In genomic region chr20:51398552-51398951, GRCh38 we compare ENCODE assay signal across 23 cellular contexts.
A peak's percentile ranks its signal among the peaks of the same experiment; 100 is the strongest.
DNase-seq lines count a peak whose midpoint lies in the region; ATAC-seq, FAIRE-seq and TF ChIP-seq lines count a peak whose summit lies in the region.
"Had no signal": no experiment of that assay in that cellular context is flagged by ENCODE, and none has a peak within 500 bp of the region (broad histone marks: within the 10 kb centered on the region; RNA-seq: fewer than 3 reads in every experiment).

No MANE protein-coding gene starts in this region.

- H3K27me3 ChIP-seq in K562 (ENCODE audit: control insufficient read depth in 2 of 2, insufficient read depth in 2 of 2, low read length in 2 of 2) = no peaks in the 10 kb centered on the region
- H3K27me3 ChIP-seq: body of pancreas, heart right ventricle, left lung, stomach, transverse colon had no signal

- TF ChIP-seq POLR2A in K562 (conservative IDR thresholded peaks at IDR 0.05) = no peak

- POLR2A ChIA-PET in T-cell (lab: Charles Lee) (interaction anchor here in 1 of 2 donors (0.7 kb wide), 1 partner anchor 145 kb away, joined by 4 read pairs; no protein-coding TSS in a partner anchor), K562 (lab: Yijun Ruan, JAX) (interaction anchor here (0.6 to 1.1 kb wide), 2 partner anchors 17 to 167 kb away, joined by 3 to 4 read pairs; no protein-coding TSS in a partner anchor)

- FAIRE-seq in K562 (lab: Jason Lieb, UNC) = peak; percentile 6
- FAIRE-seq: endothelial cell of umbilical vein, HTR-8/SVneo had no signal

- no TSS peak for BruUV-seq in K562 (replicated peaks; lab: Mats Ljungman, UMichigan)

- H3K79me2 ChIP-seq in K562 (ENCODE audit: control insufficient read depth, insufficient read depth, low read length) = no peaks in the 10 kb centered on the region

- TF ChIP-seq CTCF in K562 (IDR thresholded peaks at IDR 0.05 in 2 of 3, conservative IDR thresholded peaks at IDR 0.05 in 1 of 3; ENCODE audit: insufficient read depth in 2 of 3, low read depth in 1 of 3, low read length in 3 of 3) = no peak

- H3K36me3 Mint-ChIP-seq in activated naive CD4-positive, alpha-beta T cell treated with anti-CD3 and anti-CD28 coated beads, Interleukin-2, amount 50 U/mL, for 24 hours = peaks cover 10% of the 10 kb centered on the region
- peaks cover 22% of the 10 kb centered on the region for H3K36me3 Mint-ChIP-seq in activated naive CD4-positive, alpha-beta T cell treated with anti-CD3 and anti-CD28 coated beads for 36 hours (ENCODE audit: low read depth)
- H3K36me3 Mint-ChIP-seq in T-cell = peaks cover 41% of the 10 kb centered on the region
- peaks cover 55% of the 10 kb centered on the region for H3K36me3 Mint-ChIP-seq in stimulated activated memory B cell treated with anti-CD40 and anti-IgM and Interleukin-4, amounts not matched to agents 10 μg/mL and 1 μg/mL and 100 μg/mL, for 72 hours

- TF ChIP-seq EP300 in K562 (IDR thresholded peaks at IDR 0.05; ENCODE audit: low read length) = no peak

- no peaks in the 10 kb centered on the region; a peak in 2 of 5 replicates for H3K4me1 ChIP-seq in K562 (replicated peaks in 1 of 2; ENCODE audit: control insufficient read depth in 2 of 2, insufficient read depth in 2 of 2, low read length in 2 of 2)

- H2AFZ ChIP-seq in K562 (ENCODE audit: low read depth, low read length) = no peak overlapping the region

- H3K4me1 Mint-ChIP-seq in activated naive CD4-positive, alpha-beta T cell treated with anti-CD3 and anti-CD28 coated beads, Interleukin-2, amount 50 U/mL, for 24 hours = peaks cover 51% of the 10 kb centered on the region
- peaks cover 48% of the 10 kb centered on the region for H3K4me1 Mint-ChIP-seq in activated naive CD4-positive, alpha-beta T cell treated with anti-CD3 and anti-CD28 coated beads for 36 hours (ENCODE audit: low read depth)
- peaks cover 54 to 62% (median 59%) of the 10 kb centered on the region in 3 donors for H3K4me1 Mint-ChIP-seq in T-cell
- H3K4me1 Mint-ChIP-seq in stimulated activated memory B cell treated with anti-CD40 and anti-IgM and Interleukin-4, amounts not matched to agents 10 μg/mL and 1 μg/mL and 100 μg/mL, for 72 hours = peaks cover 63% of the 10 kb centered on the region

- H3K27ac Mint-ChIP-seq in activated naive CD4-positive, alpha-beta T cell treated with anti-CD3 and anti-CD28 coated beads, Interleukin-2, amount 50 U/mL, for 24 hours = peak overlapping the region; percentile 84
- no peak overlapping the region for H3K27ac Mint-ChIP-seq in activated naive CD4-positive, alpha-beta T cell treated with anti-CD3 and anti-CD28 coated beads for 36 hours
- peak overlapping the region; percentile 98 to 99 for H3K27ac Mint-ChIP-seq in T-cell
- peak overlapping the region; percentile 95 for H3K27ac Mint-ChIP-seq in stimulated activated memory B cell treated with anti-CD40 and anti-IgM and Interleukin-4, amounts not matched to agents 10 μg/mL and 1 μg/mL and 100 μg/mL, for 72 hours

- peaks cover 21% of the 10 kb centered on the region; the same call in 1 of the 3 replicates for H3K36me3 ChIP-seq in K562 (ENCODE audit: control insufficient read depth, insufficient read depth, low read length)
- H3K36me3 ChIP-seq: left lung, transverse colon had no signal

- intact Hi-C loops in activated naive CD4-positive, alpha-beta T cell treated with anti-CD3 and anti-CD28 coated beads for 36 hours (cut with micrococcal nuclease) = no loop called here
- intact Hi-C loops in K562 (cut with micrococcal nuclease) = no loop called here

- WGBS in K562 (ENCODE audit: insufficient coverage, low coverage, missing lambda C conversion rate) = 90% methylated on average over 4 of the region's 4 CpGs

- no peak overlapping the region for H3K4me2 ChIP-seq in K562 (ENCODE audit: insufficient read depth, low read length)

- H3K27ac ChIP-seq in K562 (ENCODE audit: extremely low read depth, low read depth, low read length) = no peak overlapping the region
- H3K27ac ChIP-seq: body of pancreas, left lung, psoas muscle, stomach, transverse colon had no signal

- H3K4me3 ChIP-seq in K562 = no peak overlapping the region
- H3K4me3 ChIP-seq: body of pancreas, heart right ventricle, left lung, psoas muscle, skin epidermis, stomach, transverse colon had no signal

- no peak for TF ChIP-seq RAD21 in K562 (CRISPR knock-in tag; conservative IDR thresholded peaks at IDR 0.05 in 1 of 2, IDR thresholded peaks at IDR 0.05 in 1 of 2)

- no peaks in the 10 kb centered on the region for H3K9me3 Mint-ChIP-seq in activated naive CD4-positive, alpha-beta T cell treated with anti-CD3 and anti-CD28 coated beads, Interleukin-2, amount 50 U/mL, for 24 hours
- H3K9me3 Mint-ChIP-seq in activated naive CD4-positive, alpha-beta T cell treated with anti-CD3 and anti-CD28 coated beads for 36 hours = no peaks in the 10 kb centered on the region
- no peaks in the 10 kb centered on the region for H3K9me3 Mint-ChIP-seq in T-cell
- H3K9me3 Mint-ChIP-seq in stimulated activated memory B cell treated with anti-CD40 and anti-IgM and Interleukin-4, amounts not matched to agents 10 μg/mL and 1 μg/mL and 100 μg/mL, for 72 hours = no peaks in the 10 kb centered on the region
- H3K9me3 Mint-ChIP-seq: H9 had no signal

- no peak for DNase-seq in activated naive CD4-positive, alpha-beta T cell treated with anti-CD3 and anti-CD28 coated beads for 36 hours
- DNase-seq in T-cell (no peak), K562 (ENCODE audit: extremely low read depth in 1 of 4, low spot score in 3 of 4) (no peak), NCI-H524 (lab: John Stamatoyannopoulos, UW) (no peak)
- DNase-seq: activated CD8-positive, alpha-beta memory T cell treated with anti-CD3 and anti-CD28 coated beads, Interleukin-2, amount 50 U/mL, for 48 hours; body of pancreas; Caco-2; H9; heart right ventricle; left lung; NCI-H2081 treated with DMSO at 0.1 percent for 48 hours; psoas muscle; stimulated activated CD4-positive, alpha-beta T cell treated with anti-CD3 and anti-CD28 coated beads, Interleukin-2, amount 100 ng/mL, for 24 hours; stomach; T1000; transverse colon had no signal

- H3K27me3 Mint-ChIP-seq in activated naive CD4-positive, alpha-beta T cell treated with anti-CD3 and anti-CD28 coated beads, Interleukin-2, amount 50 U/mL, for 24 hours = no peaks in the 10 kb centered on the region
- no peaks in the 10 kb centered on the region for H3K27me3 Mint-ChIP-seq in activated naive CD4-positive, alpha-beta T cell treated with anti-CD3 and anti-CD28 coated beads for 36 hours (ENCODE audit: low read depth)
- H3K27me3 Mint-ChIP-seq in T-cell = no peaks in the 10 kb centered on the region
- H3K27me3 Mint-ChIP-seq in stimulated activated memory B cell treated with anti-CD40 and anti-IgM and Interleukin-4, amounts not matched to agents 10 μg/mL and 1 μg/mL and 100 μg/mL, for 72 hours = no peaks in the 10 kb centered on the region

- no peaks in the 10 kb centered on the region for H3K9me1 ChIP-seq in K562 (ENCODE audit: control insufficient read depth, insufficient read depth, low read length)

- no peak overlapping the region for H3K9ac ChIP-seq in K562 (ENCODE audit: insufficient read depth in 1 of 2, low read depth in 2 of 2, low read length in 2 of 2)

- in situ Hi-C loops in K562 (cut with MboI) = no loop called here

- no peak for ATAC-seq in T-cell (replicated peaks in 1 of 4)
- ATAC-seq in K562 = no peak
- no peak for ATAC-seq in stimulated activated memory B cell treated with anti-CD40 and anti-IgM and Interleukin-4, amounts not matched to agents 10 μg/mL and 1 μg/mL and 100 μg/mL, for 72 hours
- ATAC-seq in GM18858 (IDR thresholded peaks at IDR 0.05; ENCODE audit: unreplicated experiment) = no peak
- no peak for ATAC-seq in HG02678 (IDR thresholded peaks at IDR 0.05; ENCODE audit: unreplicated experiment)
- ATAC-seq: body of pancreas, heart right ventricle, left lung had no signal

- no peaks in the 10 kb centered on the region for H3K9me3 ChIP-seq in K562 (replicated peaks; ENCODE audit: control insufficient read depth, insufficient read depth, low read depth, low read length)
- H3K9me3 ChIP-seq: body of pancreas, Caco-2, heart right ventricle, left lung, psoas muscle, stomach, transverse colon had no signal

- no peaks in the 10 kb centered on the region for H4K20me1 ChIP-seq in K562 (replicated peaks; ENCODE audit: control insufficient read depth, insufficient read depth, low read length)

- no peak overlapping the region for H3K4me3 Mint-ChIP-seq in activated naive CD4-positive, alpha-beta T cell treated with anti-CD3 and anti-CD28 coated beads, Interleukin-2, amount 50 U/mL, for 24 hours
- no peak overlapping the region for H3K4me3 Mint-ChIP-seq in activated naive CD4-positive, alpha-beta T cell treated with anti-CD3 and anti-CD28 coated beads for 36 hours
- H3K4me3 Mint-ChIP-seq in T-cell = peak overlapping the region in 1 of 3 donors; percentile 40
- no peak overlapping the region for H3K4me3 Mint-ChIP-seq in stimulated activated memory B cell treated with anti-CD40 and anti-IgM and Interleukin-4, amounts not matched to agents 10 μg/mL and 1 μg/mL and 100 μg/mL, for 72 hours
- H3K4me3 Mint-ChIP-seq: H9 had no signal

- CTCF ChIA-PET in activated naive CD4-positive, alpha-beta T cell treated with anti-CD3 and anti-CD28 coated beads for 36 hours (lab: Charles Lee) = interaction anchor here (0.6 to 0.7 kb wide), 3 partner anchors 12 to 210 kb away, joined by 3 read pairs; no protein-coding TSS in a partner anchor
- CTCF ChIA-PET in T-cell (lab: Charles Lee) (no interaction called here), K562 (lab: Yijun Ruan, JAX; ENCODE audit: low intra/inter-chr PET ratio) (no interaction called here)

TF ChIP-seq in K562, 482 proteins besides CTCF, POLR2A, EP300 and RAD21 (continues in another document):
- TF ChIP-seq CBFA2T3 (IDR thresholded peaks at IDR 0.05) = no peak
- no peak for TF ChIP-seq NFIX (CRISPR knock-in tag; IDR thresholded peaks at IDR 0.05; ENCODE audit: low read depth)
- TF ChIP-seq MYNN (IDR thresholded peaks at IDR 0.05) = no peak
- TF ChIP-seq MYNN (CRISPR knock-in tag; IDR thresholded peaks at IDR 0.05) = no peak
- TF ChIP-seq MXI1 (IDR thresholded peaks at IDR 0.05; ENCODE audit: low read depth, low read length) = no peak
- no peak for TF ChIP-seq SFPQ (IDR thresholded peaks at IDR 0.05; ENCODE audit: low read depth, low read length)
